In genomic region chr10:13636776-13637175, GRCh38 we compare ENCODE assay signal across 1 cellular context.
TF ChIP-seq lines count a peak whose summit lies in the region.

No MANE protein-coding gene starts in this region.

TF ChIP-seq in GM23338, 12 proteins besides CTCF, POLR2A, EP300 and RAD21 (continued from another document):
- no peak for TF ChIP-seq ZNF462 (CRISPR knock-in tag; IDR thresholded peaks at IDR 0.05)
- no peak for TF ChIP-seq ZNF331 (CRISPR knock-in tag; IDR thresholded peaks at IDR 0.05; ENCODE audit: low read depth)
- no peak for TF ChIP-seq CREB1 (CRISPR knock-in tag; IDR thresholded peaks at IDR 0.05; ENCODE audit: low read depth)
- no peak for TF ChIP-seq EZH2phosphoT487 (IDR thresholded peaks at IDR 0.05; ENCODE audit: unreplicated experiment)
- TF ChIP-seq EZH2 (IDR thresholded peaks at IDR 0.05; ENCODE audit: low read depth, unreplicated experiment): no peak
